Comparison of ENCODE assay signal across 13 cellular contexts in the genomic region with DNA sequence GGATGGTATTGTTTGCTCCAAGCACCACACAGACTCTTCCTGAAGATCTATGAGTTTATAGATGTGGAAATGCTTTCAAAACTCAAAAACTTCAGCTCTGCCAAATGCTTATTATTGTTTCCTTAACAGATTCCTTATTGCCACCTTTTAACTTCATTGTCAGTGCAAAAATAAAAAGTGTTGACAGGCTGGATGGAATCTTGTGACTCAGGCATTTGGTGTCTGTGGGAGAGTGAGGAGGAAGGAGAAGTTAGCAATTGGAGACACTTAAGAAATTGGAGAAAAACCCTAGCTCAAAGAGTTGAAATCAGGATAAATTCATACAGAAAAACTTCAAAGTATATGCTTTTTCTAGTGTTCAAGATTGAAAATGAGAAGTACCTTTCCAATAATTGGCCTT.
A peak's percentile ranks its signal among the peaks of the same experiment; 100 is the strongest.
DNase-seq lines count a peak whose midpoint lies in the region; ATAC-seq and TF ChIP-seq lines count a peak whose summit lies in the region.
"Had no signal": no experiment of that assay in that cellular context is flagged by ENCODE, and none has a peak within 500 bp of the region (broad histone marks: within the 10 kb centered on the region; RNA-seq: fewer than 3 reads in every experiment).

No MANE protein-coding gene starts in this region.

- POLR2A ChIA-PET in HEK293T (lab: Yijun Ruan, JAX) = no interaction called here

- intact Hi-C loops in left cardiac atrium (cut with DNase I) = no loop called here

- H3K27ac Mint-ChIP-seq in chondrocyte (ENCODE audit: unreplicated experiment) (peak overlapping the region; percentile 86), osteocyte (ENCODE audit: unreplicated experiment) (peak overlapping the region; percentile 40)
- H3K27ac Mint-ChIP-seq: CD4-positive, alpha-beta T cell had no signal

- no peak for TF ChIP-seq CTCF in chondrocyte (IDR thresholded peaks at IDR 0.05)
- no peak for TF ChIP-seq CTCF in osteocyte (IDR thresholded peaks at IDR 0.05)

- H3K4me3 Mint-ChIP-seq in chondrocyte (ENCODE audit: unreplicated experiment) (no peak overlapping the region), osteocyte (ENCODE audit: unreplicated experiment) (no peak overlapping the region)
- H3K4me3 Mint-ChIP-seq: CD4-positive, alpha-beta T cell had no signal

- DNase-seq in EH (ENCODE audit: low read depth) (peak; percentile 7), chondrocyte (ENCODE audit: low spot score) (no peak), osteocyte (ENCODE audit: extremely low spot score, unreplicated experiment) (no peak), left cardiac atrium (no peak), NCI-H510A treated with DMSO at 0.1 percent for 48 hours (lab: John Stamatoyannopoulos, UW) (no peak), HEK293T (ENCODE audit: extremely low spot score) (no peak)
- DNase-seq: AML-193; Caco-2; CD4-positive, alpha-beta T cell; GDM1; GOT3; H7 had no signal

- H3K4me1 Mint-ChIP-seq in chondrocyte (ENCODE audit: low read depth) = peaks cover 35% of the 10 kb centered on the region
- peaks cover 14% of the 10 kb centered on the region for H3K4me1 Mint-ChIP-seq in osteocyte (ENCODE audit: unreplicated experiment)

- ATAC-seq in GM21717 (IDR thresholded peaks at IDR 0.05; ENCODE audit: unreplicated experiment) = no peak
- no peak for ATAC-seq in left cardiac atrium

- CTCF ChIA-PET in HEK293T (lab: Yijun Ruan, JAX) = no interaction called here

- H3K36me3 Mint-ChIP-seq in chondrocyte (ENCODE audit: low read depth) (peaks cover 2% of the 10 kb centered on the region), osteocyte (ENCODE audit: unreplicated experiment) (no peaks in the 10 kb centered on the region)

- H3K9me3 Mint-ChIP-seq in chondrocyte (ENCODE audit: low read depth) = peaks cover 11% of the 10 kb centered on the region
- peaks cover 4% of the 10 kb centered on the region for H3K9me3 Mint-ChIP-seq in osteocyte (ENCODE audit: unreplicated experiment)
- H3K9me3 Mint-ChIP-seq: CD4-positive, alpha-beta T cell had no signal

- no peaks in the 10 kb centered on the region for H3K27me3 Mint-ChIP-seq in chondrocyte (ENCODE audit: low read depth)
- peaks cover 3% of the 10 kb centered on the region for H3K27me3 Mint-ChIP-seq in osteocyte (ENCODE audit: unreplicated experiment)

TF ChIP-seq in HEK293T, 16 proteins besides CTCF, POLR2A, EP300 and RAD21:
- TF ChIP-seq BHLHE40 (IDR thresholded peaks at IDR 0.05; ENCODE audit: borderline replicate concordance) (no peak), SUZ12 (IDR thresholded peaks at IDR 0.05) (no peak), SP1 (IDR thresholded peaks at IDR 0.05) (no peak)
